Comparison of ENCODE assay signal across 11 cellular contexts in genomic region chr2:43133336-43133707, GRCh38.
DNase-seq lines count a peak whose midpoint lies in the region; ATAC-seq and TF ChIP-seq lines count a peak whose summit lies in the region.
"Had no signal": no experiment of that assay in that cellular context is flagged by ENCODE, and none has a peak within 500 bp of the region (broad histone marks: within the 10 kb centered on the region; RNA-seq: fewer than 3 reads in every experiment).

No MANE protein-coding gene starts in this region.

- CTCF ChIA-PET in activated CD4-positive, alpha-beta T cell treated with anti-CD3 and anti-CD28 coated beads, Interleukin-2, amount 10 ng/mL, durations not matched to agents 7 days and 5 days (lab: Charles Lee), result interaction anchor here (0.5 to 24.4 kb wide), 9 partner anchors 19 to 84 kb away, joined by 3 to 525 read pairs (median 5); partner anchors contain the start of gene ZFP36L2

- no peak for TF ChIP-seq POLR2A in esophagus squamous epithelium (IDR thresholded peaks at IDR 0.05)

- no peaks in the 10 kb centered on the region for H4K20me1 ChIP-seq in SU-DHL-6 (ENCODE audit: low read depth, low read length)

- no peak overlapping the region for H2AFZ ChIP-seq in SU-DHL-6 (ENCODE audit: low read depth, low read length, severe bottlenecking)

- H3K9me3 ChIP-seq in SU-DHL-6 (ENCODE audit: insufficient read depth, low read length) (no peaks in the 10 kb centered on the region), esophagus squamous epithelium (no peaks in the 10 kb centered on the region)

- H3F3A ChIP-seq in SU-DHL-6 (ENCODE audit: insufficient read depth), result peaks cover 62% of the 10 kb centered on the region

- H3K9me2 ChIP-seq in SU-DHL-6 (replicated peaks; ENCODE audit: insufficient read depth, low read length), result no peaks in the 10 kb centered on the region

- TF ChIP-seq CTCF in SU-DHL-6 (IDR thresholded peaks at IDR 0.05; ENCODE audit: insufficient read depth, low read length, poor library complexity, severe bottlenecking) (no peak), esophagus squamous epithelium (IDR thresholded peaks at IDR 0.05) (no peak), coronary artery (IDR thresholded peaks at IDR 0.05) (no peak)

- H3K9me3 Mint-ChIP-seq in activated CD4-positive, alpha-beta T cell treated with anti-CD3 and anti-CD28 coated beads, Interleukin-2, amount 10 ng/mL, durations not matched to agents 7 days and 5 days, result no peaks in the 10 kb centered on the region
- H3K9me3 Mint-ChIP-seq in stimulated activated naive CD8-positive, alpha-beta T cell treated with anti-CD3 and anti-CD28 coated beads, Interleukin-15, amount 100 ng/mL, for 72 hours, result no peaks in the 10 kb centered on the region
- H3K9me3 Mint-ChIP-seq: HFFc6 had no signal

- POLR2A ChIA-PET in activated CD4-positive, alpha-beta T cell treated with anti-CD3 and anti-CD28 coated beads, Interleukin-2, amount 10 ng/mL, durations not matched to agents 7 days and 5 days (lab: Charles Lee), result interaction anchor here (0.6 to 3.2 kb wide), 4 partner anchors 36 to 94 kb away, joined by 3 to 18 read pairs (median 6); partner anchors contain the start of gene ZFP36L2

- DNase-seq in activated CD4-positive, alpha-beta T cell treated with anti-CD3 and anti-CD28 coated beads, Interleukin-2, amount 10 ng/mL, durations not matched to agents 7 days and 5 days, result no peak
- no peak for DNase-seq in activated CD4-positive, alpha-beta T cell treated with anti-CD3 and anti-CD28 coated beads, Interleukin-2, amount 50 U/mL, for 1 hour
- DNase-seq in esophagus squamous epithelium (lab: John Stamatoyannopoulos, UW) (no peak), coronary artery (ENCODE audit: low spot score) (no peak), D341Med (ENCODE audit: low spot score) (no peak), NCI-H1436 treated with DMSO at 0.1 percent for 48 hours (lab: John Stamatoyannopoulos, UW) (no peak)
- DNase-seq in stimulated activated naive CD8-positive, alpha-beta T cell treated with anti-CD3 and anti-CD28 coated beads, Interleukin-15, amount 100 ng/mL, for 72 hours, result no peak
- DNase-seq: HFFc6, NCI-H1105 treated with DMSO at 0.1 percent for 48 hours had no signal

- peak overlapping the region; percentile 55 for H3K4me3 Mint-ChIP-seq in activated CD4-positive, alpha-beta T cell treated with anti-CD3 and anti-CD28 coated beads, Interleukin-2, amount 10 ng/mL, durations not matched to agents 7 days and 5 days
- H3K4me3 Mint-ChIP-seq in stimulated activated naive CD8-positive, alpha-beta T cell treated with anti-CD3 and anti-CD28 coated beads, Interleukin-15, amount 100 ng/mL, for 72 hours, result peak overlapping the region; percentile 63 to 72
- H3K4me3 Mint-ChIP-seq: HFFc6 had no signal

- no peak for ATAC-seq in stimulated activated naive CD8-positive, alpha-beta T cell treated with anti-CD3 and anti-CD28 coated beads, Interleukin-15, amount 100 ng/mL, for 72 hours

- no peaks in the 10 kb centered on the region for H3K27me3 Mint-ChIP-seq in activated CD4-positive, alpha-beta T cell treated with anti-CD3 and anti-CD28 coated beads, Interleukin-2, amount 10 ng/mL, durations not matched to agents 7 days and 5 days
- no peaks in the 10 kb centered on the region for H3K27me3 Mint-ChIP-seq in stimulated activated naive CD8-positive, alpha-beta T cell treated with anti-CD3 and anti-CD28 coated beads, Interleukin-15, amount 100 ng/mL, for 72 hours

- H3K27ac Mint-ChIP-seq in activated CD4-positive, alpha-beta T cell treated with anti-CD3 and anti-CD28 coated beads, Interleukin-2, amount 10 ng/mL, durations not matched to agents 7 days and 5 days, result peak overlapping the region; percentile 97
- H3K27ac Mint-ChIP-seq in stimulated activated naive CD8-positive, alpha-beta T cell treated with anti-CD3 and anti-CD28 coated beads, Interleukin-15, amount 100 ng/mL, for 72 hours, result peak overlapping the region; percentile 9 to 36
- H3K27ac Mint-ChIP-seq: HFFc6 had no signal

- H3K4me2 ChIP-seq in SU-DHL-6 (ENCODE audit: low read depth, low read length, poor library complexity, severe bottlenecking), result peak overlapping the region; percentile 57

- WGBS in esophagus squamous epithelium, 2 donors, result 67 to 70% methylated on average over 3 of the region's 4 CpGs

- intact Hi-C loops in esophagus squamous epithelium (cut with DNase I), result loop anchor here (5.0 kb wide), 1 partner anchor 89 kb away; no protein-coding TSS in a partner anchor

- H3K9ac ChIP-seq in SU-DHL-6 (ENCODE audit: low read length), result peak overlapping the region; percentile 60

- peaks cover 98% of the 10 kb centered on the region for H3K4me1 Mint-ChIP-seq in activated CD4-positive, alpha-beta T cell treated with anti-CD3 and anti-CD28 coated beads, Interleukin-2, amount 10 ng/mL, durations not matched to agents 7 days and 5 days
- H3K4me1 Mint-ChIP-seq in stimulated activated naive CD8-positive, alpha-beta T cell treated with anti-CD3 and anti-CD28 coated beads, Interleukin-15, amount 100 ng/mL, for 72 hours, result peaks cover 98% of the 10 kb centered on the region

- no peaks in the 10 kb centered on the region for H3K36me3 ChIP-seq in SU-DHL-6 (ENCODE audit: low read length)
- no peaks in the 10 kb centered on the region for H3K36me3 ChIP-seq in esophagus squamous epithelium

- H3K27me3 ChIP-seq in SU-DHL-6 (ENCODE audit: low read length), result no peaks in the 10 kb centered on the region
- H3K27me3 ChIP-seq in esophagus squamous epithelium, result no peaks in the 10 kb centered on the region

- no peak overlapping the region for H3K4me3 ChIP-seq in SU-DHL-6 (ENCODE audit: insufficient read depth, low read length, poor library complexity, severe bottlenecking)
- H3K4me3 ChIP-seq in esophagus squamous epithelium, result no peak overlapping the region
- no peak overlapping the region for H3K4me3 ChIP-seq in coronary artery

- peaks cover 2% of the 10 kb centered on the region for H3K36me3 Mint-ChIP-seq in activated CD4-positive, alpha-beta T cell treated with anti-CD3 and anti-CD28 coated beads, Interleukin-2, amount 10 ng/mL, durations not matched to agents 7 days and 5 days (ENCODE audit: low read depth)

- no peaks in the 10 kb centered on the region for H3K79me2 ChIP-seq in SU-DHL-6 (ENCODE audit: insufficient read depth, low read length)

- H3K4me1 ChIP-seq in esophagus squamous epithelium, result peaks cover 54 to 100% (median 70%) of the 10 kb centered on the region in 3 donors

- peak overlapping the region; percentile 95 for H3K27ac ChIP-seq in SU-DHL-6 (ENCODE audit: low read depth, low read length)
- peak overlapping the region; percentile 76 to 90 (median 83) for H3K27ac ChIP-seq in esophagus squamous epithelium
- peak overlapping the region in 1 of 2 donors; percentile 73 for H3K27ac ChIP-seq in coronary artery
- H3K27ac ChIP-seq: epithelial cell of prostate had no signal
